In the genomic region with DNA sequence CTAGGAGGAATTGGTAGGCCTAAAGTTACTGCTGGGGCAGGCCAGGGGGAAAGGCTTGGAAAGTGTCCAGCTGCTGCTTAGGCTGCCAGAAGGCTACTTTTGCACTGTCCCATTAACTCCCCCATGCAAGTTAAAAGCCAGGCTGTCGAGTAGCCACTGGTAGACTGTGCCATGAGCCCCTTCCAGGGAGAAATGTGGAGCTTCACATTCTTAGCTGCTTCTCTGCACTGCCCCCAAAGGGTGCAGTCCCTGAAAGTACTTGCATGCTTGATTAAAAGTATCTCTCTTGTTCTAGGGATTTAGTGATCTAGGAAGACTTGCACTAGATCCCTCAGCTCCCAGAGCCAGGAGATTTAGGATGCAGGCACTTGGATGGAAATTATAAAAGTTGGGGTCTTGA, we compare ENCODE assay signal across 26 cellular contexts.
"Had no signal": no experiment of that assay in that cellular context is flagged by ENCODE, and none has a peak within 500 bp of the region (broad histone marks: within the 10 kb centered on the region; RNA-seq: fewer than 3 reads in every experiment).

No MANE protein-coding gene starts in this region.

- H3K27ac Mint-ChIP-seq: mesothelial cell of epicardium; naive B cell; natural killer cell treated with Interleukin-12 subunit alpha and Interleukin-12 subunit beta and Interleukin-15 and Interleukin-18, amount 100 ng/mL, for 72 hours; stimulated activated naive CD8-positive, alpha-beta T cell treated with anti-CD3 and anti-CD28 coated beads, Interleukin-15, amount 100 ng/mL, for 72 hours had no signal

- H3K4me1 ChIP-seq: suprapubic skin, transverse colon, vagina had no signal

- H3K27me3 Mint-ChIP-seq: naive B cell; natural killer cell treated with Interleukin-12 subunit alpha and Interleukin-12 subunit beta and Interleukin-15 and Interleukin-18, amount 100 ng/mL, for 72 hours; progenitor cell of endocrine pancreas; stimulated activated naive CD8-positive, alpha-beta T cell treated with anti-CD3 and anti-CD28 coated beads, Interleukin-15, amount 100 ng/mL, for 72 hours had no signal

- H3K4me2 ChIP-seq: smooth muscle cell had no signal

- H3K4me3 Mint-ChIP-seq: mesothelial cell of epicardium; naive B cell; natural killer cell treated with Interleukin-12 subunit alpha and Interleukin-12 subunit beta and Interleukin-15 and Interleukin-18, amount 100 ng/mL, for 72 hours; neural crest cell; stimulated activated naive CD8-positive, alpha-beta T cell treated with anti-CD3 and anti-CD28 coated beads, Interleukin-15, amount 100 ng/mL, for 72 hours had no signal

- H3K4me3 ChIP-seq: coronary artery, mucosa of descending colon, right atrium auricular region, smooth muscle cell, suprapubic skin, transverse colon, vagina had no signal

- H3K27ac ChIP-seq: coronary artery, parathyroid adenoma, right atrium auricular region, suprapubic skin, transverse colon, vagina had no signal

- ATAC-seq: left lobe of liver; mucosa of descending colon; natural killer cell treated with Interleukin-12 subunit alpha and Interleukin-12 subunit beta and Interleukin-15 and Interleukin-18, amount 100 ng/mL, for 72 hours; sciatic nerve; stimulated activated naive CD8-positive, alpha-beta T cell treated with anti-CD3 and anti-CD28 coated beads, Interleukin-15, amount 100 ng/mL, for 72 hours had no signal

- H2AFZ ChIP-seq: parathyroid adenoma had no signal

- DNase-seq: dermis blood vessel endothelial cell; effector memory CD4-positive, alpha-beta T cell; erythroblast; hypothalamus; mesenchymal stem cell; mucosa of descending colon; naive B cell; stimulated activated CD4-positive, alpha-beta T cell treated with anti-CD3 and anti-CD28 coated beads, Interleukin-12 subunit alpha, Interleukin-12 subunit beta, amount 100 ng/mL, for 4 hours; stimulated activated CD4-positive, alpha-beta T cell treated with anti-CD3 and anti-CD28 coated beads, Interleukin-1b, Interleukin-23, amount 100 ng/mL, for 48 hours; stimulated activated CD4-positive, alpha-beta T cell treated with anti-CD3 and anti-CD28 coated beads, Interleukin-4, amount 100 ng/mL, for 1 hour; stimulated activated CD8-positive, alpha-beta memory T cell treated with anti-CD3 and anti-CD28 coated beads, Interleukin-4, amount 100 ng/mL, for 48 hours; stimulated activated naive CD4-positive, alpha-beta T cell; stimulated activated naive CD8-positive, alpha-beta T cell treated with anti-CD3 and anti-CD28 coated beads, Interleukin-15, amount 100 ng/mL, for 72 hours; transverse colon had no signal

- H3K4me1 Mint-ChIP-seq: stimulated activated naive CD8-positive, alpha-beta T cell treated with anti-CD3 and anti-CD28 coated beads, Interleukin-15, amount 100 ng/mL, for 72 hours had no signal

- H3K27me3 ChIP-seq: right atrium auricular region, suprapubic skin, transverse colon, vagina had no signal

- H3K9ac ChIP-seq: parathyroid adenoma had no signal
